8 cellular contexts compared by ENCODE assay signal in the genomic region with DNA sequence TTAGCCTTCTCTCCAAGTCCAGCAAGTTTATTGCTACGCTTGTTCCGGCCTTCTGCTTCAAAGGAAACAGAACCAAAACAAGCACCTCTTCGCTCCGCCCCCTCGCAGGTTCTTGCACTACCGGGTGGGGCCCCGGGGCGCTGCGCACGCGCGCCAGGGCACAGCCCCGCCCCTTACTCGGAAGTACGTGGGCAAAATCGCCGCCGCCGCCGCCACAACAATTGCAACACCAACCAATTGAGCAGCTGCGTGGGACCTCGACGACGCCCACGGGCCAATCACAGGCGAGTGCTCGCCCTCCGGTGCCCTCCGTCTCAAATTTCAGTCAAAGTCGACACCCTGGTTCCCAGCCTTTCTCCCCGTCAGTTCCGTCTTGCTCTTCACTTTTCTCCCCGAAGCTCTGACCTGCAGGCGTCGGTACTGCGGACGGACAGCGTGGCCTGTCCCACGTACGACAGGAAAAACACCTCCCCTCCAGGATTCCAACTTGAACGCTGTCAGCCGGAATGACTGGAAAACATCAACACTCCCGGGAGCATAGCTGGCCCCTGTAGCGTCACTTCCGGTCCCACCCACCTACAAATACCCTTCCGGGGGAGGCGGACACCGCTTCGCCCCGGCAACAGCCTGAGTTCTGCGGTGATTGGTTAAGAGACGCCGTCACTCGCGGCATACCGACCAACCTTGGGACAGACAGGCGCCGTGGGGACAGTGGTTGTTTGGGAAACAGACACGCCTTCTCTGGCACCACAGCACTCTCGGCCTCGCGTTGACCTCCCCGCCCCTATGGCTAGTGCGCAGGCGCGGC. TPM values are rescaled to one million over a fixed set of nuclear protein-coding genes. Genes with fewer than 3 reads are reported as not detected.
A peak's percentile ranks its signal among the peaks of the same experiment; 100 is the strongest.
DNase-seq lines count a peak whose midpoint lies in the region; ATAC-seq and TF ChIP-seq lines count a peak whose summit lies in the region.

No MANE protein-coding gene starts in this region.

- no peaks in the 10 kb centered on the region for H3K9me3 ChIP-seq in liver (ENCODE audit: control insufficient read depth in 4 of 4, low read length in 3 of 4)

- ATAC-seq in GM19438 (IDR thresholded peaks at IDR 0.05; ENCODE audit: low read depth, unreplicated experiment) (peak; percentile 81), HG03571 (IDR thresholded peaks at IDR 0.05; ENCODE audit: unreplicated experiment) (peak; percentile 80)

- WGBS in liver = under 1% methylated on average over 66 of the region's 66 CpGs

- TF ChIP-seq CTCF in liver (IDR thresholded peaks at IDR 0.05; ENCODE audit: low read depth, low read length, missing input control) = peak; percentile 7

- DNase-seq in CD1c-positive myeloid dendritic cell (ENCODE audit: extremely low spot score) (peak; percentile 94), NCI-H774 (lab: John Stamatoyannopoulos, UW) (peak; percentile 88), dermis microvascular lymphatic vessel endothelial cell (ENCODE audit: low read depth in 2 of 2) (peak; percentile 96 to 98)
- peak; percentile 87 to 91 for DNase-seq in activated CD4-positive, alpha-beta T cell treated with anti-CD3 and anti-CD28 coated beads, Interleukin-2, amount 50 U/mL, for 48 hours
- peak; percentile 86 for DNase-seq in stimulated activated CD4-positive, alpha-beta T cell treated with anti-CD3 and anti-CD28 coated beads, Interleukin-4, amount 100 ng/mL, for 1 hour

- H3K9ac ChIP-seq in liver (ENCODE audit: low read depth in 1 of 2, low read length in 2 of 2) = peak overlapping the region; percentile 35 to 98

- H3K27ac ChIP-seq in liver (ENCODE audit: low read depth in 1 of 2, low read length in 2 of 2) = peak overlapping the region; percentile 89 to 94

- TF ChIP-seq RAD21 in liver (IDR thresholded peaks at IDR 0.05) = no peak

- H3K27me3 ChIP-seq in liver (ENCODE audit: control insufficient read depth in 4 of 4, insufficient read depth in 4 of 4, low read length in 3 of 4) = no peaks in the 10 kb centered on the region

- peak overlapping the region; percentile 49 to 80 (median 59) for H3K4me3 ChIP-seq in liver (ENCODE audit: low read depth in 1 of 3, low read length in 3 of 3)

- peaks cover 0 to 9% (median 3%) of the 10 kb centered on the region in 4 donors for H3K36me3 ChIP-seq in liver (ENCODE audit: control insufficient read depth in 4 of 4, insufficient read depth in 3 of 4, low read depth in 1 of 4, low read length in 3 of 4)

- peaks cover 4 to 42% (median 30%) of the 10 kb centered on the region in 4 donors for H3K4me1 ChIP-seq in liver (ENCODE audit: control insufficient read depth in 4 of 4, insufficient read depth in 4 of 4, low read length in 3 of 4)

TF ChIP-seq in liver, 16 proteins besides CTCF, POLR2A, EP300 and RAD21:
- no peak for TF ChIP-seq YY1 (IDR thresholded peaks at IDR 0.05)
- no peak for TF ChIP-seq FOXA1 (IDR thresholded peaks at IDR 0.05)
- no peak for TF ChIP-seq TAF1 (conservative IDR thresholded peaks at IDR 0.05)
- TF ChIP-seq, protein P1, sequence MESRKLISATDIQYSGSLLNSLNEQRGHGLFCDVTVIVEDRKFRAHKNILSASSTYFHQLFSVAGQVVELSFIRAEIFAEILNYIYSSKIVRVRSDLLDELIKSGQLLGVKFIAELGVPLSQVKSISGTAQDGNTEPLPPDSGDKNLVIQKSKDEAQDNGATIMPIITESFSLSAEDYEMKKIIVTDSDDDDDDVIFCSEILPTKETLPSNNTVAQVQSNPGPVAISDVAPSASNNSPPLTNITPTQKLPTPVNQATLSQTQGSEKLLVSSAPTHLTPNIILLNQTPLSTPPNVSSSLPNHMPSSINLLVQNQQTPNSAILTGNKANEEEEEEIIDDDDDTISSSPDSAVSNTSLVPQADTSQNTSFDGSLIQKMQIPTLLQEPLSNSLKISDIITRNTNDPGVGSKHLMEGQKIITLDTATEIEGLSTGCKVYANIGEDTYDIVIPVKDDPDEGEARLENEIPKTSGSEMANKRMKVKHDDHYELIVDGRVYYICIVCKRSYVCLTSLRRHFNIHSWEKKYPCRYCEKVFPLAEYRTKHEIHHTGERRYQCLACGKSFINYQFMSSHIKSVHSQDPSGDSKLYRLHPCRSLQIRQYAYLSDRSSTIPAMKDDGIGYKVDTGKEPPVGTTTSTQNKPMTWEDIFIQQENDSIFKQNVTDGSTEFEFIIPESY (IDR thresholded peaks at IDR 0.05) = no peak
- TF ChIP-seq NR2F2 (IDR thresholded peaks at IDR 0.05) = no peak
- no peak for TF ChIP-seq JUND (IDR thresholded peaks at IDR 0.05)
- peak; percentile 47 to 68 for TF ChIP-seq RXRA (IDR thresholded peaks at IDR 0.05)
- peak; percentile 67 for TF ChIP-seq SP1 (IDR thresholded peaks at IDR 0.05)
- no peak for TF ChIP-seq FOXA2 (IDR thresholded peaks at IDR 0.05)
- TF ChIP-seq, protein P2, sequence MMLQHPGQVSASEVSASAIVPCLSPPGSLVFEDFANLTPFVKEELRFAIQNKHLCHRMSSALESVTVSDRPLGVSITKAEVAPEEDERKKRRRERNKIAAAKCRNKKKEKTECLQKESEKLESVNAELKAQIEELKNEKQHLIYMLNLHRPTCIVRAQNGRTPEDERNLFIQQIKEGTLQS (IDR thresholded peaks at IDR 0.05) = no peak
- no peak for TF ChIP-seq HNF4A (conservative IDR thresholded peaks at IDR 0.05)
- peak in 1 of 2 donors; percentile 37 for TF ChIP-seq EGR1 (IDR thresholded peaks at IDR 0.05; ENCODE audit: low read depth in 2 of 2)
- TF ChIP-seq GABPA (IDR thresholded peaks at IDR 0.05 in 1 of 2, conservative IDR thresholded peaks at IDR 0.05 in 1 of 2) = peak; percentile 88 to 95
- no peak for TF ChIP-seq HNF4G (IDR thresholded peaks at IDR 0.05)
- TF ChIP-seq, protein P3, sequence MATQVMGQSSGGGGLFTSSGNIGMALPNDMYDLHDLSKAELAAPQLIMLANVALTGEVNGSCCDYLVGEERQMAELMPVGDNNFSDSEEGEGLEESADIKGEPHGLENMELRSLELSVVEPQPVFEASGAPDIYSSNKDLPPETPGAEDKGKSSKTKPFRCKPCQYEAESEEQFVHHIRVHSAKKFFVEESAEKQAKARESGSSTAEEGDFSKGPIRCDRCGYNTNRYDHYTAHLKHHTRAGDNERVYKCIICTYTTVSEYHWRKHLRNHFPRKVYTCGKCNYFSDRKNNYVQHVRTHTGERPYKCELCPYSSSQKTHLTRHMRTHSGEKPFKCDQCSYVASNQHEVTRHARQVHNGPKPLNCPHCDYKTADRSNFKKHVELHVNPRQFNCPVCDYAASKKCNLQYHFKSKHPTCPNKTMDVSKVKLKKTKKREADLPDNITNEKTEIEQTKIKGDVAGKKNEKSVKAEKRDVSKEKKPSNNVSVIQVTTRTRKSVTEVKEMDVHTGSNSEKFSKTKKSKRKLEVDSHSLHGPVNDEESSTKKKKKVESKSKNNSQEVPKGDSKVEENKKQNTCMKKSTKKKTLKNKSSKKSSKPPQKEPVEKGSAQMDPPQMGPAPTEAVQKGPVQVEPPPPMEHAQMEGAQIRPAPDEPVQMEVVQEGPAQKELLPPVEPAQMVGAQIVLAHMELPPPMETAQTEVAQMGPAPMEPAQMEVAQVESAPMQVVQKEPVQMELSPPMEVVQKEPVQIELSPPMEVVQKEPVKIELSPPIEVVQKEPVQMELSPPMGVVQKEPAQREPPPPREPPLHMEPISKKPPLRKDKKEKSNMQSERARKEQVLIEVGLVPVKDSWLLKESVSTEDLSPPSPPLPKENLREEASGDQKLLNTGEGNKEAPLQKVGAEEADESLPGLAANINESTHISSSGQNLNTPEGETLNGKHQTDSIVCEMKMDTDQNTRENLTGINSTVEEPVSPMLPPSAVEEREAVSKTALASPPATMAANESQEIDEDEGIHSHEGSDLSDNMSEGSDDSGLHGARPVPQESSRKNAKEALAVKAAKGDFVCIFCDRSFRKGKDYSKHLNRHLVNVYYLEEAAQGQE (IDR thresholded peaks at IDR 0.05) = no peak
- TF ChIP-seq, protein P4, sequence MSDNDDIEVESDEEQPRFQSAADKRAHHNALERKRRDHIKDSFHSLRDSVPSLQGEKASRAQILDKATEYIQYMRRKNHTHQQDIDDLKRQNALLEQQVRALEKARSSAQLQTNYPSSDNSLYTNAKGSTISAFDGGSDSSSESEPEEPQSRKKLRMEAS (IDR thresholded peaks at IDR 0.05) = peak; percentile 15

RNA-seq across cellular contexts. Expression of a gene that starts 0.6 kb away (rescaled TPM):
- 22.1 and 32.1 TPM in 2 replicates for total RNA-seq in dermis microvascular lymphatic vessel endothelial cell
- total RNA-seq in liver = 10 to 100 TPM; 17.0 to 29.3 TPM
- polyA plus RNA-seq in liver = 10 to 100 TPM in 1 of 2 donors, 1 to 10 TPM in 1; 9.3 to 18.8 TPM

RNA-seq across cellular contexts. Expression of a gene that starts 13.6 kb away (rescaled TPM):
- total RNA-seq in dermis microvascular lymphatic vessel endothelial cell (0.13 and 0.25 TPM in 2 replicates), liver (1 to 10 TPM in 1 of 2 donors, under 1 TPM in 1; 0.28 to 1.1 TPM)
- polyA plus RNA-seq in liver = under 1 TPM; 0.17 to 0.28 TPM

RNA-seq across cellular contexts. Expression of a gene that starts 39.2 kb away (rescaled TPM):
- 3.3 and 3.9 TPM in 2 replicates for total RNA-seq in dermis microvascular lymphatic vessel endothelial cell
- total RNA-seq in liver = 10 to 100 TPM in 1 of 2 donors, 1 to 10 TPM in 1; 5.8 to 28.3 TPM
- polyA plus RNA-seq in liver = 1 to 10 TPM; 4.5 to 8.1 TPM

RNA-seq across cellular contexts. Expression of a gene that starts 44.0 kb away (rescaled TPM):
- 10.9 and 15.7 TPM in 2 replicates for total RNA-seq in dermis microvascular lymphatic vessel endothelial cell
- total RNA-seq in liver = 10 to 100 TPM; 14.1 to 21.3 TPM
- 10 to 100 TPM; 15.4 to 17.3 TPM for polyA plus RNA-seq in liver

RNA-seq across cellular contexts. Expression of a gene that starts 46.6 kb away (rescaled TPM):
- total RNA-seq in dermis microvascular lymphatic vessel endothelial cell (8.1 and 15.9 TPM in 2 replicates), liver (10 to 100 TPM; 10.0 to 15.5 TPM)
- 10 to 100 TPM; 13.3 to 26.9 TPM for polyA plus RNA-seq in liver

Comparison
In these comparisons a context has a peak if more than half of its experiments do, and no peak if none do; other contexts are left out.
1. Peak in every context shown above with its lines: DNase-seq, ATAC-seq, H3K4me3 ChIP-seq and H3K27ac ChIP-seq.